ENCODE assay signal across 17 cellular contexts in genomic region chr9:130844028-130844427, GRCh38. TPM values are rescaled to one million over a fixed set of nuclear protein-coding genes. Genes with fewer than 3 reads are reported as not detected.
DNase-seq lines count a peak whose midpoint lies in the region; ATAC-seq, FAIRE-seq and TF ChIP-seq lines count a peak whose summit lies in the region.
"Had no signal": no experiment of that assay in that cellular context is flagged by ENCODE, and none has a peak within 500 bp of the region (broad histone marks: within the 10 kb centered on the region; RNA-seq: fewer than 3 reads in every experiment).

No MANE protein-coding gene starts in this region.

- no peak overlapping the region for H2AFZ ChIP-seq in astrocyte (ENCODE audit: low read depth, low read length)

- TF ChIP-seq CTCF in astrocyte (IDR thresholded peaks at IDR 0.05; ENCODE audit: insufficient read depth, low read depth, low read length) (no peak), esophagus squamous epithelium (IDR thresholded peaks at IDR 0.05) (no peak), ovary (IDR thresholded peaks at IDR 0.05) (no peak), type B pancreatic cell (conservative IDR thresholded peaks at IDR 0.05) (no peak)

- H3K27me3 ChIP-seq in astrocyte (ENCODE audit: insufficient read depth, low read length) (no peaks in the 10 kb centered on the region), esophagus squamous epithelium (no peaks in the 10 kb centered on the region), ovary (no peaks in the 10 kb centered on the region)
- H3K27me3 ChIP-seq: left lung had no signal

- H3K27ac ChIP-seq in astrocyte (ENCODE audit: low read depth, low read length) (peak overlapping the region; percentile 99), esophagus squamous epithelium (peak overlapping the region in 3 of 4 donors; percentile 74 to 90 (median 89)), ovary (peak overlapping the region; percentile 30 to 95)

- H3K27me3 Mint-ChIP-seq in astrocyte (ENCODE audit: low read depth, unreplicated experiment): no peaks in the 10 kb centered on the region
- no peaks in the 10 kb centered on the region for H3K27me3 Mint-ChIP-seq in type B pancreatic cell

- peak in 1 of 4 donors; percentile 18 for TF ChIP-seq POLR2A in esophagus squamous epithelium (IDR thresholded peaks at IDR 0.05)
- TF ChIP-seq POLR2A in ovary (IDR thresholded peaks at IDR 0.05): no peak

- no peak for TF ChIP-seq EP300 in ovary (IDR thresholded peaks at IDR 0.05)

- peak overlapping the region; percentile 85 for H3K4me2 ChIP-seq in astrocyte (ENCODE audit: low read length)

- intact Hi-C loops in esophagus squamous epithelium (cut with DNase I) (no loop called here), ovary (cut with DNase I) (no loop called here)

- FAIRE-seq in astrocyte (lab: Jason Lieb, UNC): no peak

- H3K9ac ChIP-seq in astrocyte (ENCODE audit: low read length): no peak overlapping the region

- DNase-seq in astrocyte (ENCODE audit: low read depth): no peak
- no peak for DNase-seq in esophagus squamous epithelium (lab: John Stamatoyannopoulos, UW)
- DNase-seq in ovary: no peak
- DNase-seq in type B pancreatic cell (ENCODE audit: extremely low spot score, unreplicated experiment): no peak
- DNase-seq in hypothalamus (lab: John Stamatoyannopoulos, UW): no peak
- DNase-seq in activated effector memory CD4-positive, alpha-beta T cell treated with anti-CD3 and anti-CD28 coated beads, Interleukin-2, amount 50 U/mL, for 16 hours: no peak
- DNase-seq: activated CD8-positive, alpha-beta memory T cell treated with anti-CD3 and anti-CD28 coated beads, Interleukin-2, amount 50 U/mL, for 48 hours; CD8-positive, alpha-beta memory T cell; effector CD8-positive, alpha-beta T cell; head of caudate nucleus; left lung; NCI-H2227 treated with DMSO at 0.1 percent for 48 hours; occipital lobe; stimulated activated CD4-positive, alpha-beta T cell treated with anti-CD3 and anti-CD28 coated beads, Interleukin-2, amount 100 ng/mL, for 24 hours had no signal

- H4K20me1 ChIP-seq in astrocyte (ENCODE audit: insufficient read depth, low read length): peaks cover 48% of the 10 kb centered on the region

- H3K36me3 ChIP-seq in astrocyte (ENCODE audit: insufficient read depth, low read length) (no peaks in the 10 kb centered on the region), esophagus squamous epithelium (no peaks in the 10 kb centered on the region), ovary (no peaks in the 10 kb centered on the region)
- H3K36me3 ChIP-seq: left lung had no signal

- peaks cover 77% of the 10 kb centered on the region for H3K79me2 ChIP-seq in astrocyte (ENCODE audit: insufficient read depth, low read length)

- no peak for ATAC-seq in HG03039 (IDR thresholded peaks at IDR 0.05; ENCODE audit: unreplicated experiment)
- ATAC-seq: activated CD4-positive, CD25-positive, alpha-beta regulatory T cell treated with anti-CD3 and anti-CD28 coated beads, Interleukin-2, amount 50 U/mL, for 24 hours; HCT116; left lung had no signal

- H3K4me1 ChIP-seq in astrocyte (ENCODE audit: insufficient read depth, low read length) (peaks cover 58% of the 10 kb centered on the region), esophagus squamous epithelium (peaks cover 8 to 98% (median 57%) of the 10 kb centered on the region in 3 donors), ovary (ENCODE audit: insufficient read depth) (peaks cover 30% of the 10 kb centered on the region)

- H3K9me3 Mint-ChIP-seq in astrocyte (ENCODE audit: unreplicated experiment) (no peaks in the 10 kb centered on the region), type B pancreatic cell (no peaks in the 10 kb centered on the region)
- H3K9me3 Mint-ChIP-seq: CD8-positive, alpha-beta memory T cell had no signal

- H3K4me1 Mint-ChIP-seq in astrocyte (ENCODE audit: low read depth, unreplicated experiment): peaks cover 71% of the 10 kb centered on the region
- peaks cover 68% of the 10 kb centered on the region for H3K4me1 Mint-ChIP-seq in type B pancreatic cell (ENCODE audit: unreplicated experiment)

- H3K4me3 Mint-ChIP-seq in astrocyte (ENCODE audit: unreplicated experiment) (no peak overlapping the region), type B pancreatic cell (peak overlapping the region; percentile 39)

- no peak overlapping the region for H3K4me3 ChIP-seq in astrocyte (ENCODE audit: insufficient read depth, low read depth, low read length)
- H3K4me3 ChIP-seq in esophagus squamous epithelium: peak overlapping the region in 1 of 4 donors; percentile 3
- no peak overlapping the region for H3K4me3 ChIP-seq in ovary
- H3K4me3 ChIP-seq: left lung had no signal

- WGBS in esophagus squamous epithelium, 2 donors: 77 to 82% methylated on average over 2 to 4 of the region's 4 CpGs
- WGBS in ovary, 3 donors: 69 to 74% (median 71%) methylated on average over 4 of the region's 4 CpGs

- H3K9me3 ChIP-seq in astrocyte (ENCODE audit: insufficient read depth, low read depth, low read length): no peaks in the 10 kb centered on the region
- no peaks in the 10 kb centered on the region for H3K9me3 ChIP-seq in esophagus squamous epithelium
- no peaks in the 10 kb centered on the region for H3K9me3 ChIP-seq in ovary
- H3K9me3 ChIP-seq: left lung had no signal

- H3K36me3 Mint-ChIP-seq in astrocyte (ENCODE audit: low read depth, unreplicated experiment) (peaks cover 3% of the 10 kb centered on the region), type B pancreatic cell (peaks cover 11% of the 10 kb centered on the region)
- H3K36me3 Mint-ChIP-seq: CD8-positive, alpha-beta memory T cell had no signal

- H3K27ac Mint-ChIP-seq in astrocyte (ENCODE audit: unreplicated experiment) (peak overlapping the region; percentile 56), type B pancreatic cell (peak overlapping the region; percentile 37)

RNA-seq across cellular contexts. Expression of gene ABL1, which starts 9.0 kb away (rescaled TPM):
- 113 and 117 TPM in 2 replicates for total RNA-seq in astrocyte
- 10 to 100 TPM; 22.1 to 51.7 (median 27.1) TPM for total RNA-seq in esophagus squamous epithelium
- total RNA-seq in ovary: 100 to 1,000 TPM in 3 of 7 donors, 10 to 100 TPM in 4; 39.4 to 112 (median 92.5) TPM
- 10 to 100 TPM; 49.1 to 56.9 TPM for polyA plus RNA-seq in ovary
- 66.6 and 91.8 TPM in 2 replicates for total RNA-seq in type B pancreatic cell (ENCODE audit: low replicate concordance)

RNA-seq across cellular contexts. Expression of gene QRFP, which starts 52.6 kb away (rescaled TPM):
- total RNA-seq in astrocyte (not detected in 2 replicates), esophagus squamous epithelium (under 1 TPM in 1 of 4 donors, not detected in 3; 0.18 TPM), ovary (not detected), type B pancreatic cell (ENCODE audit: low replicate concordance) (not detected in 2 replicates)
- not detected for polyA plus RNA-seq in ovary
- total RNA-seq: CD8-positive, alpha-beta memory T cell; occipital lobe had no signal
- polyA plus RNA-seq: CD8-positive, alpha-beta memory T cell had no signal
